ENCODE assay signal across 10 cellular contexts in the genomic region with DNA sequence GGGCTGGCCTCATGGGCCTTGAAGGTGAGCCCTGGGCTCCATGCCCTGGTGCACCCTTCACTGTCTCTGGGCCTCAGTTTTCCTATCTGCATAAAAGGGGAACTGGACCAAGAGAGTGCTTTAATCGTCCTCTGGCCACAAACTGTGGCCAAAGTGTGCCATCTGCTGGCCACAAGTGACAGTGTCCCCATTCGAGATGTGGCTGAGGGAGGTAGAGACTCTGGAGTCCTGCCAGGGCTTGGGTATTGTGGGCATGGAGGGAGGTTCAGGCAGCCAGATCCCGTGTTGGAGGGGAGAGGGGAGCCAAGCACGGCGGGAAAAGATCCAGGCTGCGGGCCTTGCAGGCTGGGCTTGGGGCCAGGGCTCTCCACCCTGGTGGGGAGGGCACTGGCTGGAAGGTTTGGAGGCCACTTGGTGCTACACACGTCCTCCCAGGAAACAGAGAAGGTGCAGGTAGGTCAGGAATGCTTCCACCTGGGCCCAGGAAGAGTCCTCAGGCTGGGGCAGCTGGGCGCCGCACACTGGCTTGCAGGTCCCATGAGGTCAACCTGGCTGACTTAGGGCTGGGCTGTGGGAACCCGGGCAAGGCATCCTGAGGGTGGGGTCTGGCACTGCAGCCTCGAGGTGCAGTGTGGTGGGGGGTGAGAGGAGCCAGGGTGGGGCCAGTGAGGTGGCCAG. TPM values are rescaled to one million over a fixed set of nuclear protein-coding genes. Genes with fewer than 3 reads are reported as not detected.
DNase-seq lines count a peak whose midpoint lies in the region; ATAC-seq and TF ChIP-seq lines count a peak whose summit lies in the region.
"Had no signal": no experiment of that assay in that cellular context is flagged by ENCODE, and none has a peak within 500 bp of the region (broad histone marks: within the 10 kb centered on the region; RNA-seq: fewer than 3 reads in every experiment).

No MANE protein-coding gene starts in this region.

- WGBS in heart right ventricle, 2 donors, result 16 to 19% methylated on average over 11 of the region's 11 CpGs

- H3K27me3 ChIP-seq in heart right ventricle, result peaks cover 7 to 41% (median 30%) of the 10 kb centered on the region in 7 donors

- H3K4me3 ChIP-seq in NB4 (ENCODE audit: low read depth, low read length), result no peak overlapping the region
- H3K4me3 ChIP-seq in heart right ventricle, result no peak overlapping the region

- no peak overlapping the region for H3K27ac ChIP-seq in heart right ventricle

- peaks cover 0 to 11% (median 10%) of the 10 kb centered on the region in 9 donors for H3K4me1 ChIP-seq in heart right ventricle

- peak; percentile 32 for DNase-seq in SIG-M5 treated with dmso at 0.1 percent for 504 hours (lab: John Stamatoyannopoulos, UW; ENCODE audit: unreplicated experiment)
- DNase-seq in SIG-M5 (lab: John Stamatoyannopoulos, UW), result no peak
- peak; percentile 55 for DNase-seq in NB4 (ENCODE audit: low read depth)
- DNase-seq in T-helper 17 cell, result peak in 2 of 3 donors; percentile 2 to 6
- DNase-seq in heart right ventricle, result peak; percentile 62 to 69
- DNase-seq in sciatic nerve (ENCODE audit: low spot score), result peak; percentile 56
- DNase-seq in stimulated activated naive CD4-positive, alpha-beta T cell treated with Interleukin-2 at 50 U/mL for 16 hours (lab: John Stamatoyannopoulos, UW), result no peak

- H3K4me3 Mint-ChIP-seq in T-helper 17 cell, result no peak overlapping the region
- H3K4me3 Mint-ChIP-seq: CD4-positive, CD25-positive, alpha-beta regulatory T cell had no signal

- H3K36me3 Mint-ChIP-seq in T-helper 17 cell (ENCODE audit: low read depth), result no peaks in the 10 kb centered on the region
- H3K36me3 Mint-ChIP-seq: CD4-positive, CD25-positive, alpha-beta regulatory T cell had no signal

- TF ChIP-seq POLR2A in NB4 (IDR thresholded peaks at IDR 0.05; ENCODE audit: extremely low read depth, insufficient read length), result no peak

- TF ChIP-seq CTCF in NB4 (IDR thresholded peaks at IDR 0.05; ENCODE audit: low read depth, low read length) (peak; percentile 68), heart right ventricle (IDR thresholded peaks at IDR 0.05) (peak; percentile 32 to 76 (median 70))

- peaks cover 3% of the 10 kb centered on the region for H3K4me1 Mint-ChIP-seq in T-helper 17 cell

- H3K27me3 Mint-ChIP-seq in T-helper 17 cell, result peaks cover 36% of the 10 kb centered on the region

- no peak overlapping the region for H3K27ac Mint-ChIP-seq in T-helper 17 cell
- H3K27ac Mint-ChIP-seq: CD4-positive, CD25-positive, alpha-beta regulatory T cell had no signal

- ATAC-seq in T-helper 17 cell, result no peak
- ATAC-seq in heart right ventricle, result peak; percentile 49 to 81 (median 68)
- ATAC-seq in sciatic nerve, result peak; percentile 22
- no peak for ATAC-seq in GM21737 (IDR thresholded peaks at IDR 0.05; ENCODE audit: unreplicated experiment)

- intact Hi-C loops in heart right ventricle (cut with DNase I), result loop anchor here in 8 of 10 donors (1.0 to 10.0 kb wide), 6 partner anchors 52 to 506 kb away; no protein-coding TSS in a partner anchor
- intact Hi-C loops in sciatic nerve (cut with DNase I), result no loop called here

- H3K9me3 ChIP-seq in T-helper 17 cell (ENCODE audit: control insufficient read depth, low read length, poor library complexity, severe bottlenecking) (no peaks in the 10 kb centered on the region), heart right ventricle (peaks cover 0 to 22% (median 9%) of the 10 kb centered on the region in 11 donors)

- no peaks in the 10 kb centered on the region for H3K36me3 ChIP-seq in heart right ventricle

RNA-seq across cellular contexts. Expression of a gene that starts 7.3 kb away (rescaled TPM):
- 1 to 10 TPM; 3.9 to 4.7 TPM for total RNA-seq in T-helper 17 cell
- 10 to 100 TPM in 1 of 10 donors, 1 to 10 TPM in 9; 5.7 to 12.2 (median 6.7) TPM for total RNA-seq in heart right ventricle
- 1 to 10 TPM; 4.1 to 5.9 TPM for polyA plus RNA-seq in heart right ventricle
- 10.4 TPM for total RNA-seq in sciatic nerve
- polyA plus RNA-seq: CD4-positive, CD25-positive, alpha-beta regulatory T cell had no signal

RNA-seq across cellular contexts. Expression of a gene that starts 45.6 kb away (rescaled TPM):
- total RNA-seq in T-helper 17 cell (not detected), heart right ventricle (10 to 100 TPM in 8 of 10 donors, 1 to 10 TPM in 2; 6.0 to 32.0 (median 16.3) TPM), sciatic nerve (4.6 TPM)
- polyA plus RNA-seq in heart right ventricle, result 10 to 100 TPM in 1 of 2 donors, 1 to 10 TPM in 1; 2.8 to 13.8 TPM
- total RNA-seq: activated CD8-positive, alpha-beta memory T cell treated with anti-CD3 and anti-CD28 coated beads for 36 hours; CD4-positive, CD25-positive, alpha-beta regulatory T cell had no signal
- polyA plus RNA-seq: CD4-positive, CD25-positive, alpha-beta regulatory T cell had no signal

Comparison
In these comparisons a context has a peak if more than half of its experiments do, and no peak if none do; other contexts are left out.
1. DNase-seq: peak in SIG-M5 treated with dmso at 0.1 percent for 504 hours (single experiment), NB4 (single experiment), T-helper 17 cell (2 of 3), heart right ventricle (2 of 2) and sciatic nerve (single experiment); none in SIG-M5 (single experiment) and stimulated activated naive CD4-positive, alpha-beta T cell treated with Interleukin-2 at 50 U/mL for 16 hours (single experiment).
2. ATAC-seq: peak in heart right ventricle (8 of 8) and sciatic nerve (single experiment); none in T-helper 17 cell (single experiment) and GM21737 (single experiment).